In the genomic region with DNA sequence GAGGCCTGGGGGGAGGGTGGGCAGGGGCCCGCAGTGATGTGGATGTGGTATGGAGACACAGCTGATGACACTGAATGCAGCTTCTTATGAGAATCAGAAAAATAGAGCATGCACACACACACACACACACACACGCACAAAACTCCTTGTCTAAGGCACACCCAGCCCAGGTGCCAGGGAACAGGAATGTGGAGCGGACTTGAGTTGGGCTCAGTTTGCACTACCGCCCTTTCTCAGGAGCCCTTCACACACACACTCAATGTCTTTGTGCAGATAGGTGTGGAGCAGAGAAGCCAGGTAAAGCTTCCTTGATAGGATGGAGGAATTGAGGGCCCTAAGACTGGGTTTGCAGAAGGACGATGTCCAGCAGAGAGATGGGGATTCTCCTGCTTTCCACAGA, we compare ENCODE assay signal across 30 cellular contexts.
"Had no signal": no experiment of that assay in that cellular context is flagged by ENCODE, and none has a peak within 500 bp of the region (broad histone marks: within the 10 kb centered on the region; RNA-seq: fewer than 3 reads in every experiment).

No MANE protein-coding gene starts in this region.

- DNase-seq: heart right ventricle; hippocampal formation; kidney glomerular epithelial cell; left cardiac atrium; mesendoderm; naive B cell; natural killer cell; nephron progenitor cell; pancreas; posterior cingulate gyrus; retina; right cardiac atrium; sigmoid colon; small intestine; spleen; stimulated activated CD4-positive, alpha-beta T cell treated with anti-CD3 and anti-CD28 coated beads, Interleukin-4, amount 100 ng/mL, for 24 hours; stimulated activated naive CD4-positive, alpha-beta T cell; tibial artery; trophoblast cell; uterus had no signal

- H3K36me3 Mint-ChIP-seq: mesothelial cell of epicardium; naive B cell; natural killer cell; neural progenitor cell; stimulated activated effector memory CD8-positive, alpha-beta T cell treated with anti-CD3 and anti-CD28 coated beads, Interleukin-12 subunit alpha, Interleukin-12 subunit beta, amount 100 ng/mL, for 72 hours had no signal

- H2AFZ ChIP-seq: neural progenitor cell had no signal

- H3K27me3 Mint-ChIP-seq: naive B cell; stimulated activated naive CD8-positive, alpha-beta T cell treated with anti-CD3 and anti-CD28 coated beads, Interleukin-15, Interleukin-2, amounts not matched to agents 100 ng/mL and 50 ng/mL, for 24 hours had no signal

- H3K27ac Mint-ChIP-seq: mesothelial cell of epicardium; naive B cell; natural killer cell; neural progenitor cell; stimulated activated effector memory CD8-positive, alpha-beta T cell treated with anti-CD3 and anti-CD28 coated beads, Interleukin-12 subunit alpha, Interleukin-12 subunit beta, amount 100 ng/mL, for 72 hours; stimulated activated naive CD8-positive, alpha-beta T cell treated with anti-CD3 and anti-CD28 coated beads, Interleukin-15, Interleukin-2, amounts not matched to agents 100 ng/mL and 50 ng/mL, for 24 hours had no signal

- H3K9me3 ChIP-seq: heart right ventricle, neutrophil, pancreas, prostate gland, sigmoid colon, spleen, suprapubic skin, thoracic aorta, tibial artery, uterus had no signal

- ATAC-seq: heart right ventricle; left cardiac atrium; left lobe of liver; natural killer cell; pancreas; right cardiac atrium; stimulated activated effector memory CD8-positive, alpha-beta T cell treated with anti-CD3 and anti-CD28 coated beads, Interleukin-12 subunit alpha, Interleukin-12 subunit beta, amount 100 ng/mL, for 72 hours had no signal

- H3K27me3 ChIP-seq: neural progenitor cell, neutrophil, sigmoid colon, spleen, suprapubic skin, uterus had no signal

- H3K4me3 Mint-ChIP-seq: mesothelial cell of epicardium; naive B cell; natural killer cell; nephron progenitor cell; neural progenitor cell; stimulated activated effector memory CD8-positive, alpha-beta T cell treated with anti-CD3 and anti-CD28 coated beads, Interleukin-12 subunit alpha, Interleukin-12 subunit beta, amount 100 ng/mL, for 72 hours; stimulated activated naive CD8-positive, alpha-beta T cell treated with anti-CD3 and anti-CD28 coated beads, Interleukin-15, Interleukin-2, amounts not matched to agents 100 ng/mL and 50 ng/mL, for 24 hours had no signal

- H3K36me3 ChIP-seq: heart right ventricle, neural progenitor cell, neutrophil, pancreas, prostate gland, sigmoid colon, spleen, suprapubic skin, thoracic aorta, tibial artery, uterus had no signal

- H3K9me3 Mint-ChIP-seq: mesothelial cell of epicardium; natural killer cell; nephron progenitor cell; neural progenitor cell; stimulated activated effector memory CD8-positive, alpha-beta T cell treated with anti-CD3 and anti-CD28 coated beads, Interleukin-12 subunit alpha, Interleukin-12 subunit beta, amount 100 ng/mL, for 72 hours; stimulated activated naive CD8-positive, alpha-beta T cell treated with anti-CD3 and anti-CD28 coated beads, Interleukin-15, Interleukin-2, amounts not matched to agents 100 ng/mL and 50 ng/mL, for 24 hours had no signal

- H3K4me3 ChIP-seq: heart right ventricle, lung, neural progenitor cell, pancreas, prostate gland, sigmoid colon, spleen, suprapubic skin, thoracic aorta, tibial artery, uterus had no signal

- H3K27ac ChIP-seq: heart right ventricle, neural progenitor cell, neutrophil, pancreas, prostate gland, sigmoid colon, spleen, suprapubic skin, thoracic aorta, tibial artery, uterus had no signal

- H3K9ac ChIP-seq: neural progenitor cell had no signal

- H3K4me1 Mint-ChIP-seq: mesothelial cell of epicardium, naive B cell, natural killer cell, nephron progenitor cell had no signal

- H3K4me1 ChIP-seq: heart right ventricle, pancreas, prostate gland, sigmoid colon, spleen, suprapubic skin, tibial artery, uterus had no signal

- H3K4me2 ChIP-seq: neural progenitor cell had no signal
